Comparison of ENCODE assay signal across 27 cellular contexts in genomic region chr9:136331556-136332481, GRCh38. TPM values are rescaled to one million over a fixed set of nuclear protein-coding genes. Genes with fewer than 3 reads are reported as not detected.
DNase-seq lines count a peak whose midpoint lies in the region; ATAC-seq, FAIRE-seq and TF ChIP-seq lines count a peak whose summit lies in the region.
"Had no signal": no experiment of that assay in that cellular context is flagged by ENCODE, and none has a peak within 500 bp of the region (broad histone marks: within the 10 kb centered on the region; RNA-seq: fewer than 3 reads in every experiment).

No MANE protein-coding gene starts in this region.

- no peaks in the 10 kb centered on the region for H4K20me1 ChIP-seq in GM12878 (ENCODE audit: control insufficient read depth, insufficient read depth)

- H3K36me3 Mint-ChIP-seq in activated CD4-positive, alpha-beta memory T cell treated with anti-CD3 and anti-CD28 coated beads, Interleukin-2, amount 10 ng/mL, durations not matched to agents 7 days and 5 days (ENCODE audit: low read depth): no peaks in the 10 kb centered on the region
- no peaks in the 10 kb centered on the region for H3K36me3 Mint-ChIP-seq in activated CD4-positive, alpha-beta memory T cell treated with anti-CD3 and anti-CD28 coated beads for 36 hours
- H3K36me3 Mint-ChIP-seq in activated naive CD8-positive, alpha-beta T cell treated with anti-CD3 and anti-CD28 coated beads for 36 hours: no peaks in the 10 kb centered on the region

- WGBS in GM12878 (ENCODE audit: insufficient coverage, insufficient replicate concordance, low lambda C conversion rate, missing lambda C conversion rate): 27% methylated on average over 42 of the region's 46 CpGs

- no peaks in the 10 kb centered on the region for H3K79me2 ChIP-seq in GM12878 (ENCODE audit: control insufficient read depth, insufficient read depth, low read length)

- TF ChIP-seq POLR2A in GM12878 (IDR thresholded peaks at IDR 0.05; ENCODE audit: low read depth, low read length): no peak

- H3K27ac ChIP-seq in GM12878 (ENCODE audit: control insufficient read depth, insufficient read depth): no peak overlapping the region
- no peak overlapping the region for H3K27ac ChIP-seq in ascending aorta
- no peak overlapping the region for H3K27ac ChIP-seq in SJCRH30
- H3K27ac ChIP-seq: Peyer's patch had no signal

- intact Hi-C loops in activated CD4-positive, alpha-beta memory T cell treated with anti-CD3 and anti-CD28 coated beads for 36 hours (cut with micrococcal nuclease): no loop called here
- intact Hi-C loops in GM12878 (cut with micrococcal nuclease; ENCODE audit: unreplicated experiment): no loop called here
- intact Hi-C loops in ascending aorta (cut with DNase I): no loop called here

- H3K4me3 Mint-ChIP-seq in activated CD4-positive, alpha-beta memory T cell treated with anti-CD3 and anti-CD28 coated beads, Interleukin-2, amount 10 ng/mL, durations not matched to agents 7 days and 5 days: no peak overlapping the region
- no peak overlapping the region for H3K4me3 Mint-ChIP-seq in activated CD4-positive, alpha-beta memory T cell treated with anti-CD3 and anti-CD28 coated beads for 36 hours
- no peak overlapping the region for H3K4me3 Mint-ChIP-seq in activated naive CD8-positive, alpha-beta T cell treated with anti-CD3 and anti-CD28 coated beads for 36 hours
- H3K4me3 Mint-ChIP-seq: CD4-positive, alpha-beta T cell had no signal

- H3K9me3 ChIP-seq in GM12878 (replicated peaks; ENCODE audit: control insufficient read depth, insufficient read depth, low read length): no peaks in the 10 kb centered on the region
- no peaks in the 10 kb centered on the region for H3K9me3 ChIP-seq in ascending aorta
- H3K9me3 ChIP-seq in SJCRH30 (replicated peaks): no peaks in the 10 kb centered on the region
- H3K9me3 ChIP-seq: Caco-2, MG63, Peyer's patch had no signal

- ATAC-seq in GM12878: no peak

- no peak overlapping the region for H2AFZ ChIP-seq in GM12878 (ENCODE audit: control insufficient read depth, low read depth, low read length)

- no peaks in the 10 kb centered on the region for H3K27me3 Mint-ChIP-seq in activated CD4-positive, alpha-beta memory T cell treated with anti-CD3 and anti-CD28 coated beads, Interleukin-2, amount 10 ng/mL, durations not matched to agents 7 days and 5 days
- no peaks in the 10 kb centered on the region for H3K27me3 Mint-ChIP-seq in activated CD4-positive, alpha-beta memory T cell treated with anti-CD3 and anti-CD28 coated beads for 36 hours
- no peaks in the 10 kb centered on the region for H3K27me3 Mint-ChIP-seq in activated naive CD8-positive, alpha-beta T cell treated with anti-CD3 and anti-CD28 coated beads for 36 hours
- H3K27me3 Mint-ChIP-seq: CD4-positive, alpha-beta T cell had no signal

- CTCF ChIA-PET in activated CD4-positive, alpha-beta memory T cell treated with anti-CD3 and anti-CD28 coated beads, Interleukin-2, amount 10 ng/mL, durations not matched to agents 7 days and 5 days (lab: Charles Lee): no interaction called here
- CTCF ChIA-PET in activated CD4-positive, alpha-beta memory T cell treated with anti-CD3 and anti-CD28 coated beads for 36 hours (lab: Charles Lee): interaction anchor here (0.6 kb wide), 1 partner anchor 764 kb away, joined by 3 read pairs; no protein-coding TSS in a partner anchor
- CTCF ChIA-PET in GM12878 (lab: Yijun Ruan, JAX): no interaction called here

- SMC1A ChIA-PET in GM12878 (lab: Charles Lee; ENCODE audit: uncharacterized antibody, unreplicated experiment): no interaction called here

- H3K4me1 Mint-ChIP-seq in activated CD4-positive, alpha-beta memory T cell treated with anti-CD3 and anti-CD28 coated beads, Interleukin-2, amount 10 ng/mL, durations not matched to agents 7 days and 5 days: peaks cover 5% of the 10 kb centered on the region
- H3K4me1 Mint-ChIP-seq in activated CD4-positive, alpha-beta memory T cell treated with anti-CD3 and anti-CD28 coated beads for 36 hours (ENCODE audit: low read depth): peaks cover 4% of the 10 kb centered on the region
- H3K4me1 Mint-ChIP-seq in activated naive CD8-positive, alpha-beta T cell treated with anti-CD3 and anti-CD28 coated beads for 36 hours: peaks cover 4% of the 10 kb centered on the region

- no peak overlapping the region for H3K27ac Mint-ChIP-seq in activated CD4-positive, alpha-beta memory T cell treated with anti-CD3 and anti-CD28 coated beads, Interleukin-2, amount 10 ng/mL, durations not matched to agents 7 days and 5 days
- H3K27ac Mint-ChIP-seq in activated CD4-positive, alpha-beta memory T cell treated with anti-CD3 and anti-CD28 coated beads for 36 hours: no peak overlapping the region
- no peak overlapping the region for H3K27ac Mint-ChIP-seq in activated naive CD8-positive, alpha-beta T cell treated with anti-CD3 and anti-CD28 coated beads for 36 hours
- H3K27ac Mint-ChIP-seq: CD4-positive, alpha-beta T cell had no signal

- TF ChIP-seq CTCF in GM12878 (IDR thresholded peaks at IDR 0.05 in 2 of 3, conservative IDR thresholded peaks at IDR 0.05 in 1 of 3; ENCODE audit: control insufficient read depth in 2 of 3, extremely low read depth in 1 of 3, insufficient read depth in 1 of 3, low read depth in 3 of 3, low read length in 3 of 3) (no peak), retinal pigment epithelial cell (conservative IDR thresholded peaks at IDR 0.05; ENCODE audit: low read depth, low read length) (no peak), ascending aorta (IDR thresholded peaks at IDR 0.05) (no peak)

- H3K36me3 ChIP-seq in H7 (replicated peaks; ENCODE audit: control insufficient read depth, insufficient read depth, low read length) (no peaks in the 10 kb centered on the region), GM12878 (ENCODE audit: control insufficient read depth in 2 of 2, insufficient read depth in 2 of 2, low read length in 1 of 2) (no peaks in the 10 kb centered on the region), ascending aorta (peaks cover 5 to 8% of the 10 kb centered on the region in 2 donors), SJCRH30 (peaks cover 32% of the 10 kb centered on the region)
- H3K36me3 ChIP-seq: Peyer's patch had no signal

- no peaks in the 10 kb centered on the region for H3K9me3 Mint-ChIP-seq in activated CD4-positive, alpha-beta memory T cell treated with anti-CD3 and anti-CD28 coated beads, Interleukin-2, amount 10 ng/mL, durations not matched to agents 7 days and 5 days
- H3K9me3 Mint-ChIP-seq in activated CD4-positive, alpha-beta memory T cell treated with anti-CD3 and anti-CD28 coated beads for 36 hours: no peaks in the 10 kb centered on the region
- no peaks in the 10 kb centered on the region for H3K9me3 Mint-ChIP-seq in activated naive CD8-positive, alpha-beta T cell treated with anti-CD3 and anti-CD28 coated beads for 36 hours
- H3K9me3 Mint-ChIP-seq: CD4-positive, alpha-beta T cell had no signal

- POLR2A ChIA-PET in activated CD4-positive, alpha-beta memory T cell treated with anti-CD3 and anti-CD28 coated beads, Interleukin-2, amount 10 ng/mL, durations not matched to agents 7 days and 5 days (lab: Charles Lee): no interaction called here
- POLR2A ChIA-PET in activated CD4-positive, alpha-beta memory T cell treated with anti-CD3 and anti-CD28 coated beads for 36 hours (lab: Charles Lee): no interaction called here
- POLR2A ChIA-PET in GM12878 (lab: Charles Lee): no interaction called here

- RAD21 ChIA-PET in GM12878 (lab: Charles Lee; ENCODE audit: unreplicated experiment): interaction anchor here (0.6 kb wide), 1 partner anchor 282 kb away, joined by 3 read pairs; no protein-coding TSS in a partner anchor

- TF ChIP-seq RAD21 in GM12878 (IDR thresholded peaks at IDR 0.05; ENCODE audit: insufficient read depth, low read depth, low read length): no peak

- no peak for TF ChIP-seq EP300 in GM12878 (IDR thresholded peaks at IDR 0.05; ENCODE audit: borderline replicate concordance in 1 of 2, control insufficient read depth in 1 of 2, low read depth in 2 of 2, low read length in 2 of 2)

- H3K27me3 ChIP-seq in H7 (ENCODE audit: control insufficient read depth, insufficient read depth, low read length) (no peaks in the 10 kb centered on the region), GM12878 (replicated peaks in 1 of 2; ENCODE audit: control insufficient read depth in 2 of 2, insufficient read depth in 2 of 2, low read length in 1 of 2) (peaks cover 4 to 6% of the 10 kb centered on the region in 2 experiments; a peak in 3 of 4 replicates), ascending aorta (no peaks in the 10 kb centered on the region), SJCRH30 (no peaks in the 10 kb centered on the region)
- H3K27me3 ChIP-seq: MG63, Peyer's patch had no signal

- peak; percentile 26 for DNase-seq in activated CD4-positive, alpha-beta memory T cell treated with anti-CD3 and anti-CD28 coated beads, Interleukin-2, amount 10 ng/mL, durations not matched to agents 7 days and 5 days
- no peak for DNase-seq in activated CD4-positive, alpha-beta memory T cell treated with anti-CD3 and anti-CD28 coated beads for 36 hours
- DNase-seq in H7 (peak; percentile 72), GM12878 (ENCODE audit: low read depth, low spot score) (no peak), retinal pigment epithelial cell (ENCODE audit: low read depth) (peak; percentile 65), ascending aorta (ENCODE audit: low spot score in 2 of 2) (no peak), SJCRH30 (no peak)
- DNase-seq in activated naive CD8-positive, alpha-beta T cell treated with anti-CD3 and anti-CD28 coated beads for 36 hours: no peak
- DNase-seq: 8988T; Caco-2; CD4-positive, alpha-beta T cell; DMS153; Kasumi-1; MG63; NCI-H1092; NCI-H146; NCI-H2029 treated with DMSO at 0.1 percent for 48 hours; NCI-H2171 treated with DMSO at 0.1 percent for 48 hours; NCI-H446; NCI-H526 treated with DMSO at 0.1 percent for 48 hours; NK-92 treated with Interleukin-12 subunit alpha and Interleukin-12 subunit beta, amount 100 ng/mL, for 24 hours; Peyer's patch had no signal

- H3K4me3 ChIP-seq in H7 (ENCODE audit: insufficient read depth, low read depth, low read length): no peak overlapping the region
- H3K4me3 ChIP-seq in GM12878: no peak overlapping the region
- no peak overlapping the region for H3K4me3 ChIP-seq in retinal pigment epithelial cell (ENCODE audit: low read length)
- no peak overlapping the region for H3K4me3 ChIP-seq in ascending aorta
- H3K4me3 ChIP-seq in SJCRH30: no peak overlapping the region
- H3K4me3 ChIP-seq: MG63, Peyer's patch had no signal

- FAIRE-seq in GM12878 (lab: Jason Lieb, UNC): no peak
- FAIRE-seq: GM12891, GM19239 had no signal

- no peak overlapping the region for H3K9ac ChIP-seq in GM12878 (ENCODE audit: control insufficient read depth, insufficient read depth, low read length)

- no TSS peak for BruUV-seq in GM12878 (replicated peaks; lab: Mats Ljungman, UMichigan)

- in situ Hi-C loops in GM12878 (cut with MboI): no loop called here

- no peak overlapping the region for H3K4me2 ChIP-seq in GM12878 (ENCODE audit: control insufficient read depth, insufficient read depth)

- H3K4me1 ChIP-seq in GM12878 (ENCODE audit: control insufficient read depth, insufficient read depth, low read length) (no peaks in the 10 kb centered on the region), ascending aorta (peaks cover 16 to 17% of the 10 kb centered on the region in 2 donors), SJCRH30 (peaks cover 6% of the 10 kb centered on the region; the same call in 1 of the 2 replicates)

RNA-seq across cellular contexts. Expression of gene GPSM1, which starts 4.5 kb away (rescaled TPM):
- total RNA-seq in activated CD4-positive, alpha-beta memory T cell treated with anti-CD3 and anti-CD28 coated beads, Interleukin-2, amount 10 ng/mL, durations not matched to agents 7 days and 5 days: 1 to 10 TPM; 6.0 to 6.5 TPM
- 10 to 100 TPM; 10.6 to 11.3 TPM for total RNA-seq in activated CD4-positive, alpha-beta memory T cell treated with anti-CD3 and anti-CD28 coated beads for 36 hours
- total RNA-seq in H7 (2014; rRNA removed; shearing (Covaris generic)): 17.3 and 22.2 TPM in 2 replicates
- total RNA-seq in GM12878 (2013; cell fraction: nucleolus; rRNA removed): 0.98 and 1.7 TPM in 2 replicates
- not detected in 2 replicates for total RNA-seq in GM12878 (2014; rRNA removed)
- not detected in 2 replicates for total RNA-seq in GM12878 (2014; rRNA removed; fragmentation: Illumina TruSeq; extraction: Trizol)
- 0.10 TPM in 1 of 2 replicates, not detected in the other for total RNA-seq in GM12878 (2021)
- not detected for polyA plus RNA-seq in GM12878 (2011; ENCODE audit: low read depth)
- 0.04 and 0.10 TPM in 2 replicates for polyA plus RNA-seq in GM12878 (2011; rRNA removed)
- 0.12 and 0.15 TPM in 2 replicates for polyA plus RNA-seq in GM12878 (2011; cell fraction: cytosol; rRNA removed)
- polyA plus RNA-seq in GM12878 (2011; cell fraction: nucleus; rRNA removed): 0.61 and 1.2 TPM in 2 replicates
- polyA plus RNA-seq in GM12878 (2012): 0.14 and 0.19 TPM in 2 replicates
- polyA plus RNA-seq in GM12878 (2014; fragmentation: Illumina TruSeq; extraction: Trizol): not detected in 2 replicates
- not detected for polyA plus RNA-seq in GM12878 (2014; fragmentation: Nextera tagmentation; extraction: Ambion mirVana)
- 0.04 TPM in 2 replicates for polyA plus RNA-seq in GM12878 (2014; rRNA removed)
- polyA plus RNA-seq in GM12878 (2016; fragmentation: Nextera tagmentation; extraction: Ambion mirVana): not detected
- 0.10 TPM in 1 of 2 replicates, not detected in the other for polyA minus RNA-seq in GM12878 (2011; rRNA and poly(A)+ RNA removed)
- polyA minus RNA-seq in GM12878 (2011; cell fraction: cytosol; rRNA and poly(A)+ RNA removed): 0.67 TPM in 1 of 2 replicates, not detected in the other
- polyA minus RNA-seq in GM12878 (2011; cell fraction: nucleus; rRNA and poly(A)+ RNA removed): 0.29 and 0.48 TPM in 2 replicates
- 85.1 TPM for total RNA-seq in ascending aorta
- total RNA-seq in SJCRH30 (2014; rRNA removed; shearing (Covaris generic)): 52.5 and 57.2 TPM in 2 replicates
- 10 to 100 TPM in 1 of 2 experiments, 1 to 10 TPM in 1; 9.1 to 11.0 TPM for total RNA-seq in activated naive CD8-positive, alpha-beta T cell treated with anti-CD3 and anti-CD28 coated beads for 36 hours

RNA-seq across cellular contexts. Expression of gene CCDC187, which starts 27.9 kb away (rescaled TPM):
- total RNA-seq in activated CD4-positive, alpha-beta memory T cell treated with anti-CD3 and anti-CD28 coated beads, Interleukin-2, amount 10 ng/mL, durations not matched to agents 7 days and 5 days: not detected
- total RNA-seq in activated CD4-positive, alpha-beta memory T cell treated with anti-CD3 and anti-CD28 coated beads for 36 hours: not detected
- total RNA-seq in H7 (2014; rRNA removed; shearing (Covaris generic)): 0.04 TPM in 1 of 2 replicates, not detected in the other
- total RNA-seq in GM12878 (2013; cell fraction: nucleolus; rRNA removed): 0.13 TPM in 1 of 2 replicates, not detected in the other
- total RNA-seq in GM12878 (2014; rRNA removed) (0.11 and 0.23 TPM in 2 replicates), GM12878 (2014; rRNA removed; fragmentation: Illumina TruSeq; extraction: Trizol) (not detected in 2 replicates), GM12878 (2021) (0.08 TPM in 1 of 2 replicates, not detected in the other), ascending aorta (under 0.01 TPM)
- polyA plus RNA-seq in GM12878 (2011; ENCODE audit: low read depth): not detected
- polyA plus RNA-seq in GM12878 (2011; rRNA removed) (0.01 and 0.04 TPM in 2 replicates), GM12878 (2014; fragmentation: Illumina TruSeq; extraction: Trizol) (not detected in 2 replicates), GM12878 (2014; fragmentation: Nextera tagmentation; extraction: Ambion mirVana) (not detected), GM12878 (2014; rRNA removed) (not detected in 2 replicates), GM12878 (2016; fragmentation: Nextera tagmentation; extraction: Ambion mirVana) (under 1 TPM in 1 of 2 experiments, not detected in 1; 0.04 TPM)
- polyA plus RNA-seq in GM12878 (2011; cell fraction: cytosol; rRNA removed): 0.02 and 0.04 TPM in 2 replicates
- 0.29 and 0.49 TPM in 2 replicates for polyA plus RNA-seq in GM12878 (2011; cell fraction: nucleus; rRNA removed)
- 0.01 TPM in 1 of 2 replicates, not detected in the other for polyA plus RNA-seq in GM12878 (2012)
- polyA minus RNA-seq in GM12878 (2011; rRNA and poly(A)+ RNA removed): 0.26 TPM in 1 of 2 replicates, not detected in the other
- polyA minus RNA-seq in GM12878 (2011; cell fraction: cytosol; rRNA and poly(A)+ RNA removed): not detected in 2 replicates
- polyA minus RNA-seq in GM12878 (2011; cell fraction: nucleus; rRNA and poly(A)+ RNA removed): 0.24 and 0.38 TPM in 2 replicates
- total RNA-seq in SJCRH30 (2014; rRNA removed; shearing (Covaris generic)): 0.05 TPM in 1 of 2 replicates, not detected in the other
- not detected for total RNA-seq in activated naive CD8-positive, alpha-beta T cell treated with anti-CD3 and anti-CD28 coated beads for 36 hours
- total RNA-seq: CD4-positive, alpha-beta T cell; Daoy; H4 had no signal
- polyA plus RNA-seq: AG04450 had no signal

RNA-seq across cellular contexts. Expression of gene DNLZ, which starts 31.7 kb away (rescaled TPM):
- total RNA-seq in activated CD4-positive, alpha-beta memory T cell treated with anti-CD3 and anti-CD28 coated beads, Interleukin-2, amount 10 ng/mL, durations not matched to agents 7 days and 5 days: 10 to 100 TPM; 11.5 TPM
- total RNA-seq in activated CD4-positive, alpha-beta memory T cell treated with anti-CD3 and anti-CD28 coated beads for 36 hours: 10 to 100 TPM; 14.5 to 15.2 TPM
- total RNA-seq in H7 (2014; rRNA removed; shearing (Covaris generic)): 11.2 and 20.2 TPM in 2 replicates
- total RNA-seq in GM12878 (2013; cell fraction: nucleolus; rRNA removed): 3.0 and 4.6 TPM in 2 replicates
- total RNA-seq in GM12878 (2014; rRNA removed) (18.1 and 29.7 TPM in 2 replicates), GM12878 (2014; rRNA removed; fragmentation: Illumina TruSeq; extraction: Trizol) (4.6 and 4.8 TPM in 2 replicates), GM12878 (2021) (23.5 and 26.1 TPM in 2 replicates), ascending aorta (191 TPM)
- polyA plus RNA-seq in GM12878 (2011; ENCODE audit: low read depth): 3.2 TPM
- polyA plus RNA-seq in GM12878 (2011; rRNA removed) (1.2 and 3.8 TPM in 2 replicates), GM12878 (2014; fragmentation: Illumina TruSeq; extraction: Trizol) (0.66 TPM in 1 of 2 replicates, not detected in the other), GM12878 (2014; fragmentation: Nextera tagmentation; extraction: Ambion mirVana) (1 to 10 TPM in 1 of 2 experiments, not detected in 1; 1.5 TPM), GM12878 (2014; rRNA removed) (23.8 and 26.3 TPM in 2 replicates), GM12878 (2016; fragmentation: Nextera tagmentation; extraction: Ambion mirVana) (10 to 100 TPM; 14.7 to 25.8 TPM)
- polyA plus RNA-seq in GM12878 (2011; cell fraction: cytosol; rRNA removed): 5.9 and 8.6 TPM in 2 replicates
- 6.3 and 9.4 TPM in 2 replicates for polyA plus RNA-seq in GM12878 (2011; cell fraction: nucleus; rRNA removed)
- 7.6 and 11.2 TPM in 2 replicates for polyA plus RNA-seq in GM12878 (2012)
- polyA minus RNA-seq in GM12878 (2011; rRNA and poly(A)+ RNA removed): 0.29 and 0.82 TPM in 2 replicates
- polyA minus RNA-seq in GM12878 (2011; cell fraction: cytosol; rRNA and poly(A)+ RNA removed): 1.2 and 3.7 TPM in 2 replicates
- polyA minus RNA-seq in GM12878 (2011; cell fraction: nucleus; rRNA and poly(A)+ RNA removed): 3.3 and 7.7 TPM in 2 replicates
- 17.0 and 19.4 TPM in 2 replicates for total RNA-seq in SJCRH30 (2014; rRNA removed; shearing (Covaris generic))
- total RNA-seq in activated naive CD8-positive, alpha-beta T cell treated with anti-CD3 and anti-CD28 coated beads for 36 hours: 10 to 100 TPM; 24.9 to 26.2 TPM

RNA-seq across cellular contexts. Expression of gene CARD9, which starts 41.6 kb away (rescaled TPM):
- total RNA-seq in activated CD4-positive, alpha-beta memory T cell treated with anti-CD3 and anti-CD28 coated beads, Interleukin-2, amount 10 ng/mL, durations not matched to agents 7 days and 5 days: 1 to 10 TPM in 1 of 2 experiments, under 1 TPM in 1; 0.55 to 1.3 TPM
- 1 to 10 TPM; 1.4 to 2.4 TPM for total RNA-seq in activated CD4-positive, alpha-beta memory T cell treated with anti-CD3 and anti-CD28 coated beads for 36 hours
- 0.15 and 0.28 TPM in 2 replicates for total RNA-seq in H7 (2014; rRNA removed; shearing (Covaris generic))
- 35.2 and 40.5 TPM in 2 replicates for total RNA-seq in GM12878 (2013; cell fraction: nucleolus; rRNA removed)
- total RNA-seq in GM12878 (2014; rRNA removed) (1.9 and 2.2 TPM in 2 replicates), GM12878 (2014; rRNA removed; fragmentation: Illumina TruSeq; extraction: Trizol) (0.55 and 0.58 TPM in 2 replicates), GM12878 (2021) (2.4 and 2.6 TPM in 2 replicates), ascending aorta (0.43 TPM)
- 0.59 TPM for polyA plus RNA-seq in GM12878 (2011; ENCODE audit: low read depth)
- polyA plus RNA-seq in GM12878 (2011; rRNA removed) (1.9 and 4.9 TPM in 2 replicates), GM12878 (2014; fragmentation: Illumina TruSeq; extraction: Trizol) (0.34 TPM in 1 of 2 replicates, not detected in the other), GM12878 (2014; fragmentation: Nextera tagmentation; extraction: Ambion mirVana) (under 1 TPM in 1 of 2 experiments, not detected in 1; 0.11 TPM), GM12878 (2014; rRNA removed) (1.6 and 2.1 TPM in 2 replicates), GM12878 (2016; fragmentation: Nextera tagmentation; extraction: Ambion mirVana) (1 to 10 TPM; 1.8 to 2.2 TPM)
- polyA plus RNA-seq in GM12878 (2011; cell fraction: cytosol; rRNA removed): 5.3 and 9.1 TPM in 2 replicates
- polyA plus RNA-seq in GM12878 (2011; cell fraction: nucleus; rRNA removed): 80.5 and 97.8 TPM in 2 replicates
- polyA plus RNA-seq in GM12878 (2012): 2.7 and 2.9 TPM in 2 replicates
- polyA minus RNA-seq in GM12878 (2011; rRNA and poly(A)+ RNA removed): 3.6 and 6.7 TPM in 2 replicates
- polyA minus RNA-seq in GM12878 (2011; cell fraction: cytosol; rRNA and poly(A)+ RNA removed): 2.4 and 2.8 TPM in 2 replicates
- polyA minus RNA-seq in GM12878 (2011; cell fraction: nucleus; rRNA and poly(A)+ RNA removed): 10.4 and 18.9 TPM in 2 replicates
- total RNA-seq in SJCRH30 (2014; rRNA removed; shearing (Covaris generic)): 8.8 and 11.8 TPM in 2 replicates
- 1 to 10 TPM; 1.5 to 1.8 TPM for total RNA-seq in activated naive CD8-positive, alpha-beta T cell treated with anti-CD3 and anti-CD28 coated beads for 36 hours

Comparison
In these comparisons a context has a peak if more than half of its experiments do, and no peak if none do; other contexts are left out.
1. DNase-seq: peak in activated CD4-positive, alpha-beta memory T cell treated with anti-CD3 and anti-CD28 coated beads, Interleukin-2, amount 10 ng/mL, durations not matched to agents 7 days and 5 days (single experiment), H7 (single experiment) and retinal pigment epithelial cell (single experiment); none in activated CD4-positive, alpha-beta memory T cell treated with anti-CD3 and anti-CD28 coated beads for 36 hours (single experiment), GM12878 (single experiment), ascending aorta (0 of 2), SJCRH30 (0 of 2) and activated naive CD8-positive, alpha-beta T cell treated with anti-CD3 and anti-CD28 coated beads for 36 hours (single experiment).